Comparison of ENCODE assay signal across 11 cellular contexts in the genomic region with DNA sequence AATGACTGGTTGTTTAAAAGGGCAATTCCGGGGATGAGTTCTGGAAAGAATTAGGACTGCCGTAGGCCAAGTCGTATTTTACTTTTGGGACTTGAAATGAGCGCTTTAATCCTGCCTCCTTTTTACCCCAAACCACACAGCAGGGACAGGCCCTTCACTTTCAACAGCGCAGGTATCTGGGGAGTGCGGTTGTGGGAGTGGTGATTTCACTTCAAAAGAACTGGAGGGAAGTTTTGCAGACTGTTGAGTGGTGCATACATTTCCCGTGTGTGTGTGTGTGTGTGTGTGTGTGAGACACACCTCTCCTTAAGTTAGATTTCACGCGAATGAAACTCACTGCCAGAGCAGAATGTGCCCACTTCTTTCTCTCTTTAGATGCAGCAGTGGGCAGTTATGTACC. TPM values are rescaled to one million over a fixed set of nuclear protein-coding genes. Genes with fewer than 3 reads are reported as not detected.
A peak's percentile ranks its signal among the peaks of the same experiment; 100 is the strongest.
DNase-seq lines count a peak whose midpoint lies in the region; ATAC-seq and TF ChIP-seq lines count a peak whose summit lies in the region.
"Had no signal": no experiment of that assay in that cellular context is flagged by ENCODE, and none has a peak within 500 bp of the region (broad histone marks: within the 10 kb centered on the region; RNA-seq: fewer than 3 reads in every experiment).

No MANE protein-coding gene starts in this region.

- peaks cover 33% of the 10 kb centered on the region for H3K27me3 Mint-ChIP-seq in T-helper 2 cell treated with Interferon-gamma antibody and Interleukin-4, amounts not matched to agents 5 μg/mL and 100 μg/mL, for 36 hours (ENCODE audit: low read depth)

- H3K27ac ChIP-seq in skin epidermis: peak overlapping the region in 2 of 21 experiments; percentile 28 to 69

- TF ChIP-seq CTCF in fibroblast of villous mesenchyme (IDR thresholded peaks at IDR 0.05; ENCODE audit: insufficient read depth, low read depth, low read length) (no peak), GM13977 (IDR thresholded peaks at IDR 0.05; ENCODE audit: extremely low read depth, insufficient read depth, missing control alignments) (no peak)

- H3K36me3 Mint-ChIP-seq in T-helper 2 cell treated with Interferon-gamma antibody and Interleukin-4, amounts not matched to agents 5 μg/mL and 100 μg/mL, for 36 hours (ENCODE audit: low read depth): no peaks in the 10 kb centered on the region

- DNase-seq in NCI-H2107 treated with DMSO at 0.1 percent for 48 hours (lab: John Stamatoyannopoulos, UW; ENCODE audit: unreplicated experiment) (peak; percentile 50), NCI-H2107 (lab: John Stamatoyannopoulos, UW) (no peak), fibroblast of villous mesenchyme (ENCODE audit: low read depth) (no peak), GM13977 (ENCODE audit: low spot score) (no peak), foreskin melanocyte (no peak)
- DNase-seq in T-helper 2 cell treated with Interferon-gamma antibody and Interleukin-4, amounts not matched to agents 5 μg/mL and 100 μg/mL, for 36 hours (ENCODE audit: low spot score): peak; percentile 5
- DNase-seq: 8988T, NCI-H2081 treated with DMSO at 0.1 percent for 48 hours had no signal

- no peak overlapping the region for H3K27ac Mint-ChIP-seq in T-helper 2 cell treated with Interferon-gamma antibody and Interleukin-4, amounts not matched to agents 5 μg/mL and 100 μg/mL, for 36 hours

- H3K4me3 Mint-ChIP-seq in T-helper 2 cell treated with Interferon-gamma antibody and Interleukin-4, amounts not matched to agents 5 μg/mL and 100 μg/mL, for 36 hours: peak overlapping the region; percentile 24

- H3K4me3 ChIP-seq in fibroblast of villous mesenchyme (ENCODE audit: low read depth, low read length): peak overlapping the region; percentile 51
- H3K4me3 ChIP-seq in skin epidermis: peak overlapping the region in 4 of 7 experiments; percentile 44 to 54 (median 46)

- in situ Hi-C loops in GM13977 (cut with MboI; ENCODE audit: low pct_unique_long_range_greater_than_20kb, low sequenced_read_pairs, unreplicated experiment): no loop called here

- ATAC-seq in HG02623 (IDR thresholded peaks at IDR 0.05; ENCODE audit: unreplicated experiment): no peak
- ATAC-seq: activated CD4-positive, CD25-positive, alpha-beta regulatory T cell treated with anti-CD3 and anti-CD28 coated beads, Interleukin-2, amount 50 U/mL, for 24 hours had no signal

- H3K4me1 Mint-ChIP-seq in T-helper 2 cell treated with Interferon-gamma antibody and Interleukin-4, amounts not matched to agents 5 μg/mL and 100 μg/mL, for 36 hours (ENCODE audit: low read depth): no peaks in the 10 kb centered on the region

- H3K9me3 Mint-ChIP-seq in T-helper 2 cell treated with Interferon-gamma antibody and Interleukin-4, amounts not matched to agents 5 μg/mL and 100 μg/mL, for 36 hours: peaks cover 10% of the 10 kb centered on the region

RNA-seq across cellular contexts. Expression of gene NHS, which starts 2.8 kb away (rescaled TPM):
- total RNA-seq in fibroblast of villous mesenchyme: 2.6 and 5.2 TPM in 2 replicates

Comparison
In these comparisons a context has a peak if more than half of its experiments do, and no peak if none do; other contexts are left out.
1. DNase-seq: peak in NCI-H2107 treated with DMSO at 0.1 percent for 48 hours (single experiment) and T-helper 2 cell treated with Interferon-gamma antibody and Interleukin-4, amounts not matched to agents 5 μg/mL and 100 μg/mL, for 36 hours (single experiment); none in NCI-H2107 (single experiment), fibroblast of villous mesenchyme (single experiment), GM13977 (single experiment) and foreskin melanocyte (single experiment).